Comparison of ENCODE assay signal across 35 cellular contexts in the genomic region with DNA sequence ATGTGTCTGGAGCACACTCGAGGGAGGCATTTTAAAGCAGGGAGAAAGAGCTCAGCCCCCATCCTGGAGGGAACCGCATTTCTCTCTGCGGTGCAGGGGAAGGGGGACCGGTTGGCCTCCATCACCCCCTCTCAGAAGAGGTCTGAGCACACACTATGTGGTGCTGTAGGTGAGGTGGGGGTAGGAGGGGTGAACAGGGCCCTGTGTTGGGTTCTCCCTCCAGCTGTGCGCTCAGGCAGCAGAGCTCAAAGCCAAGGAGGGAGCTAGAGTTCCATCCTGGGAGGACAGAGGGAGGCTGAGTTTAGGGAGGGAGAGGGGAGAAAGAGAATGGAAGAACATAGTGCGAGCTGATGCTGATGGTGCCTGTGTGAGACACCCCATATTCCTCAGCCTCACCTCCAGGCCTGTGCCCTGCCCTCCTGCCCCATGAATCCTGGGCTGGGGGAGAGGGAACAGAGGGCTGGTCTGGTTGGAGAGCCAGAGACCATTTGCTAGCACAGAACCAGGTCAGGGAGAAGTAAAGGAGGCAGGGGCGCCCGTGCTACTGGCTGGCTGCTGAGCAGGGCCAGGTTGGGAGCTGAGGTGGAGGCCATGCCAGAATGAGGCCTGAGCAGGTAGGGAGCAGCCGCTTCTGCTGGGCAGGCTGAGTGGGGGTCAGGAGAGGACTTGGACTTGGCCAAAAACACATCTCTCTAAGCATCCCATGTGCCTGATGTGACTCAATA. TPM values are rescaled to one million over a fixed set of nuclear protein-coding genes. Genes with fewer than 3 reads are reported as not detected.
"Had no signal": no experiment of that assay in that cellular context is flagged by ENCODE, and none has a peak within 500 bp of the region (broad histone marks: within the 10 kb centered on the region; RNA-seq: fewer than 3 reads in every experiment).

No MANE protein-coding gene starts in this region.

- H3K27me3 Mint-ChIP-seq: activated CD4-positive, alpha-beta memory T cell treated with anti-CD3 and anti-CD28 coated beads for 36 hours; activated naive CD8-positive, alpha-beta T cell treated with anti-CD3 and anti-CD28 coated beads for 36 hours had no signal

- H3K36me3 Mint-ChIP-seq: activated CD4-positive, alpha-beta memory T cell treated with anti-CD3 and anti-CD28 coated beads for 36 hours; activated naive CD8-positive, alpha-beta T cell treated with anti-CD3 and anti-CD28 coated beads for 36 hours; brain; mesothelial cell of epicardium; naive thymus-derived CD4-positive, alpha-beta T cell; type B pancreatic cell had no signal

- H3K4me1 Mint-ChIP-seq: activated naive CD8-positive, alpha-beta T cell treated with anti-CD3 and anti-CD28 coated beads for 36 hours; activated T-helper 17 cell treated with anti-CD3 and anti-CD28 coated beads, Interleukin-2, amount 50 U/mL, for 72 hours; brain; naive thymus-derived CD4-positive, alpha-beta T cell had no signal

- H3K27me3 ChIP-seq: adrenal gland, cardiac muscle cell, gastrocnemius medialis, right lobe of liver, vagina had no signal

- ATAC-seq: activated CD4-positive, CD25-positive, alpha-beta regulatory T cell treated with anti-CD3 and anti-CD28 coated beads, Interleukin-2, amount 50 U/mL, for 24 hours; activated T-cell treated with anti-CD3 and anti-CD28 coated beads, Interleukin-2, amount 50 U/mL, for 4 hours; activated T-helper 17 cell treated with anti-CD3 and anti-CD28 coated beads, Interleukin-2, amount 50 U/mL, for 72 hours; effector memory CD8-positive, alpha-beta T cell; gastrocnemius medialis; left cardiac atrium; left ventricle myocardium superior; naive thymus-derived CD4-positive, alpha-beta T cell; right lobe of liver; SK-N-SH treated with all-trans-retinoic acid at 6 μM for 48 hours; T-helper 17 cell had no signal

- H3K4me1 ChIP-seq: adrenal gland, gastrocnemius medialis, right lobe of liver, vagina had no signal

- H3K36me3 ChIP-seq: adrenal gland, cardiac muscle cell, gastrocnemius medialis, right lobe of liver, thoracic aorta, vagina, WERI-Rb-1 had no signal

- H3K4me3 ChIP-seq: adrenal gland, cardiac muscle cell, gastrocnemius medialis, right lobe of liver, thoracic aorta, vagina had no signal

- DNase-seq: activated CD4-positive, alpha-beta memory T cell treated with anti-CD3 and anti-CD28 coated beads for 36 hours; activated CD4-positive, alpha-beta T cell treated with anti-CD3 and anti-CD28 coated beads for 48 hours; activated naive CD4-positive, alpha-beta T cell; activated naive CD8-positive, alpha-beta T cell treated with anti-CD3 and anti-CD28 coated beads for 36 hours; activated T-cell treated with anti-CD3 and anti-CD28 coated beads, Interleukin-2, amount 50 U/mL, for 4 hours; aorta; cortex of kidney; effector memory CD8-positive, alpha-beta T cell; erythroblast; gastrocnemius medialis; glutamatergic neuron; left cardiac atrium; left ventricle myocardium superior; naive thymus-derived CD4-positive, alpha-beta T cell; posterior cingulate gyrus; right lobe of liver; small intestine; stimulated activated CD4-positive, alpha-beta T cell treated with anti-CD3 and anti-CD28 coated beads, Interleukin-1b, Interleukin-23, amount 100 ng/mL, for 48 hours; stimulated activated naive CD4-positive, alpha-beta T cell; T-helper 17 cell; T1000; WERI-Rb-1 had no signal

- H3K4me3 Mint-ChIP-seq: activated CD4-positive, alpha-beta memory T cell treated with anti-CD3 and anti-CD28 coated beads for 36 hours; activated naive CD8-positive, alpha-beta T cell treated with anti-CD3 and anti-CD28 coated beads for 36 hours; activated T-cell treated with anti-CD3 and anti-CD28 coated beads, Interleukin-2, amount 50 U/mL, for 4 hours; activated T-helper 17 cell treated with anti-CD3 and anti-CD28 coated beads, Interleukin-2, amount 50 U/mL, for 72 hours; brain; effector memory CD8-positive, alpha-beta T cell; mesothelial cell of epicardium; naive thymus-derived CD4-positive, alpha-beta T cell; T-helper 17 cell; type B pancreatic cell had no signal

- H3K9me3 ChIP-seq: adrenal gland, gastrocnemius medialis, right lobe of liver, thoracic aorta, vagina had no signal

- H3K9me3 Mint-ChIP-seq: activated CD4-positive, alpha-beta memory T cell treated with anti-CD3 and anti-CD28 coated beads for 36 hours; activated naive CD8-positive, alpha-beta T cell treated with anti-CD3 and anti-CD28 coated beads for 36 hours; activated T-cell treated with anti-CD3 and anti-CD28 coated beads, Interleukin-2, amount 50 U/mL, for 4 hours; activated T-helper 17 cell treated with anti-CD3 and anti-CD28 coated beads, Interleukin-2, amount 50 U/mL, for 72 hours; brain; effector memory CD8-positive, alpha-beta T cell; mesothelial cell of epicardium; naive thymus-derived CD4-positive, alpha-beta T cell; type B pancreatic cell had no signal

- H3K27ac Mint-ChIP-seq: activated CD4-positive, alpha-beta memory T cell treated with anti-CD3 and anti-CD28 coated beads for 36 hours; activated naive CD8-positive, alpha-beta T cell treated with anti-CD3 and anti-CD28 coated beads for 36 hours; activated T-helper 17 cell treated with anti-CD3 and anti-CD28 coated beads, Interleukin-2, amount 50 U/mL, for 72 hours; brain; effector memory CD8-positive, alpha-beta T cell; mesothelial cell of epicardium; naive thymus-derived CD4-positive, alpha-beta T cell; T-helper 17 cell; type B pancreatic cell had no signal

- H3K27ac ChIP-seq: adrenal gland, cardiac muscle cell, gastrocnemius medialis, right lobe of liver, thoracic aorta, vagina, WERI-Rb-1 had no signal

RNA-seq across cellular contexts. Expression of gene ALX4, which starts 43.7 kb away (rescaled TPM):
- total RNA-seq: activated CD4-positive, alpha-beta memory T cell treated with anti-CD3 and anti-CD28 coated beads for 36 hours; activated naive CD8-positive, alpha-beta T cell treated with anti-CD3 and anti-CD28 coated beads for 36 hours; activated T-cell treated with anti-CD3 and anti-CD28 coated beads, Interleukin-2, amount 50 U/mL, for 4 hours; activated T-helper 17 cell treated with anti-CD3 and anti-CD28 coated beads, Interleukin-2, amount 50 U/mL, for 72 hours; adrenal gland; lung microvascular endothelial cell; naive thymus-derived CD4-positive, alpha-beta T cell; renal cortical epithelial cell; right lobe of liver; T-helper 17 cell; thoracic aorta; vagina had no signal
- polyA plus RNA-seq: cardiac muscle cell, keratinocyte, small intestine had no signal
